ENCODE assay signal across 1 cellular context in genomic region chr20:44074252-44075151, GRCh38.
TF ChIP-seq lines count a peak whose summit lies in the region.

No MANE protein-coding gene starts in this region.

TF ChIP-seq in WTC11, 78 proteins besides CTCF, POLR2A, EP300 and RAD21 (continued from another document):
- no peak for TF ChIP-seq PRDM15 (CRISPR knock-in tag; IDR thresholded peaks at IDR 0.05)
- TF ChIP-seq CDX4 (CRISPR knock-in tag; IDR thresholded peaks at IDR 0.05; ENCODE audit: borderline replicate concordance), result no peak
- TF ChIP-seq, protein P1, sequence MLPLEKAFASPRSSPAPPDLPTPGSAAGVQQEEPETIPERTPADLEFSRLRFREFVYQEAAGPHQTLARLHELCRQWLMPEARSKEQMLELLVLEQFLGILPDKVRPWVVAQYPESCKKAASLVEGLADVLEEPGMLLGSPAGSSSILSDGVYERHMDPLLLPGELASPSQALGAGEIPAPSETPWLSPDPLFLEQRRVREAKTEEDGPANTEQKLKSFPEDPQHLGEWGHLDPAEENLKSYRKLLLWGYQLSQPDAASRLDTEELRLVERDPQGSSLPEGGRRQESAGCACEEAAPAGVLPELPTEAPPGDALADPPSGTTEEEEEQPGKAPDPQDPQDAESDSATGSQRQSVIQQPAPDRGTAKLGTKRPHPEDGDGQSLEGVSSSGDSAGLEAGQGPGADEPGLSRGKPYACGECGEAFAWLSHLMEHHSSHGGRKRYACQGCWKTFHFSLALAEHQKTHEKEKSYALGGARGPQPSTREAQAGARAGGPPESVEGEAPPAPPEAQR (CRISPR knock-in tag; IDR thresholded peaks at IDR 0.05), result no peak
- no peak for TF ChIP-seq CREB1 (CRISPR knock-in tag; IDR thresholded peaks at IDR 0.05)
- no peak for TF ChIP-seq EMX1 (CRISPR knock-in tag; IDR thresholded peaks at IDR 0.05)
- TF ChIP-seq IRF2 (CRISPR knock-in tag; IDR thresholded peaks at IDR 0.05; ENCODE audit: borderline replicate concordance, low read depth), result no peak
- TF ChIP-seq MYBL2 (CRISPR knock-in tag; IDR thresholded peaks at IDR 0.05), result no peak
